1 cellular context compared by ENCODE assay signal in genomic region chr9:128771745-128772519, GRCh38.
A peak's percentile ranks its signal among the peaks of the same experiment; 100 is the strongest.
TF ChIP-seq lines count a peak whose summit lies in the region.

Gene ZER1, minus strand, starts transcription at chr9:128771927. Its CDS starts 16,362 bp downstream, at chr9:128755565.

TF ChIP-seq in HepG2, 621 proteins besides CTCF, POLR2A, EP300 and RAD21 (continued from another document and continues in another):
- TF ChIP-seq, protein P1, sequence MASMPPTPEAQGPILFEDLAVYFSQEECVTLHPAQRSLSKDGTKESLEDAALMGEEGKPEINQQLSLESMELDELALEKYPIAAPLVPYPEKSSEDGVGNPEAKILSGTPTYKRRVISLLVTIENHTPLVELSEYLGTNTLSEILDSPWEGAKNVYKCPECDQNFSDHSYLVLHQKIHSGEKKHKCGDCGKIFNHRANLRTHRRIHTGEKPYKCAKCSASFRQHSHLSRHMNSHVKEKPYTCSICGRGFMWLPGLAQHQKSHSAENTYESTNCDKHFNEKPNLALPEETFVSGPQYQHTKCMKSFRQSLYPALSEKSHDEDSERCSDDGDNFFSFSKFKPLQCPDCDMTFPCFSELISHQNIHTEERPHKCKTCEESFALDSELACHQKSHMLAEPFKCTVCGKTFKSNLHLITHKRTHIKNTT (CRISPR knock-in tag; IDR thresholded peaks at IDR 0.05) = no peak
- TF ChIP-seq TGIF2 (CRISPR knock-in tag; IDR thresholded peaks at IDR 0.05) (peak; percentile 55), ZNF7 (CRISPR knock-in tag; IDR thresholded peaks at IDR 0.05) (0 out of 2 replicates have a peak, but pooled peaks have one; percentile 19), ZNF503 (CRISPR knock-in tag; IDR thresholded peaks at IDR 0.05) (peak; percentile 69; the same call in 1 of the 2 replicates), PHF21A (CRISPR knock-in tag; IDR thresholded peaks at IDR 0.05) (peak; percentile 84), ISL2 (CRISPR knock-in tag; IDR thresholded peaks at IDR 0.05) (peak; percentile 81), DMAP1 (CRISPR knock-in tag; IDR thresholded peaks at IDR 0.05) (peak; percentile 88), SRSF9 (IDR thresholded peaks at IDR 0.05; ENCODE audit: borderline replicate concordance, insufficient read depth, low read depth, low read length, poor library complexity, severe bottlenecking) (no peak), KDM2A (CRISPR knock-in tag; IDR thresholded peaks at IDR 0.05; ENCODE audit: borderline replicate concordance, low read depth) (peak; percentile 99), ELF4 (CRISPR knock-in tag; IDR thresholded peaks at IDR 0.05; ENCODE audit: borderline replicate concordance) (no peak), TAF15 (IDR thresholded peaks at IDR 0.05; ENCODE audit: low read depth, low read length, poor library complexity, severe bottlenecking) (peak; percentile 86), CCDC6 (CRISPR knock-in tag; IDR thresholded peaks at IDR 0.05) (peak; percentile 89), KLF13 (CRISPR knock-in tag; IDR thresholded peaks at IDR 0.05) (no peak), ZFX (CRISPR knock-in tag; IDR thresholded peaks at IDR 0.05; ENCODE audit: low read depth) (peak; percentile 80), ZMYM4 (CRISPR knock-in tag; IDR thresholded peaks at IDR 0.05) (peak; percentile 90), ATF1 (CRISPR knock-in tag; IDR thresholded peaks at IDR 0.05) (peak; percentile 61), ZSCAN30 (CRISPR knock-in tag; IDR thresholded peaks at IDR 0.05) (no peak), MXD4 (CRISPR knock-in tag; IDR thresholded peaks at IDR 0.05) (peak; percentile 93), ZNF142 (CRISPR knock-in tag; IDR thresholded peaks at IDR 0.05) (peak; percentile 50; the same call in 1 of the 2 replicates), ZNF761 (CRISPR knock-in tag; conservative IDR thresholded peaks at IDR 0.05) (peak; percentile 73; the same call in 1 of the 2 replicates), HDAC2 (CRISPR knock-in tag; IDR thresholded peaks at IDR 0.05) (peak; percentile 83), SIN3B (IDR thresholded peaks at IDR 0.05; ENCODE audit: low read length) (peak; percentile 89), NCOR1 (IDR thresholded peaks at IDR 0.05; ENCODE audit: borderline replicate concordance, low read length) (peak; percentile 34; the same call in 1 of the 2 replicates), RARA (CRISPR knock-in tag; IDR thresholded peaks at IDR 0.05) (peak; percentile 23; the same call in 1 of the 2 replicates), ZNF562 (CRISPR knock-in tag; IDR thresholded peaks at IDR 0.05; ENCODE audit: borderline replicate concordance) (no peak), ZNF292 (CRISPR knock-in tag; IDR thresholded peaks at IDR 0.05; ENCODE audit: borderline replicate concordance, low read depth) (no peak), HOXA5 (CRISPR knock-in tag; IDR thresholded peaks at IDR 0.05) (peak; percentile 96), ZNF768 (CRISPR knock-in tag; IDR thresholded peaks at IDR 0.05) (peak; percentile 79), MIXL1 (CRISPR knock-in tag; IDR thresholded peaks at IDR 0.05) (peak; percentile 72; the same call in 1 of the 2 replicates), PCBP1 (IDR thresholded peaks at IDR 0.05; ENCODE audit: borderline replicate concordance, low read depth, low read length) (no peak), TFDP1 (CRISPR knock-in tag; IDR thresholded peaks at IDR 0.05; ENCODE audit: borderline replicate concordance) (peak; percentile 57; the same call in 1 of the 2 replicates)
- TF ChIP-seq, protein P2, sequence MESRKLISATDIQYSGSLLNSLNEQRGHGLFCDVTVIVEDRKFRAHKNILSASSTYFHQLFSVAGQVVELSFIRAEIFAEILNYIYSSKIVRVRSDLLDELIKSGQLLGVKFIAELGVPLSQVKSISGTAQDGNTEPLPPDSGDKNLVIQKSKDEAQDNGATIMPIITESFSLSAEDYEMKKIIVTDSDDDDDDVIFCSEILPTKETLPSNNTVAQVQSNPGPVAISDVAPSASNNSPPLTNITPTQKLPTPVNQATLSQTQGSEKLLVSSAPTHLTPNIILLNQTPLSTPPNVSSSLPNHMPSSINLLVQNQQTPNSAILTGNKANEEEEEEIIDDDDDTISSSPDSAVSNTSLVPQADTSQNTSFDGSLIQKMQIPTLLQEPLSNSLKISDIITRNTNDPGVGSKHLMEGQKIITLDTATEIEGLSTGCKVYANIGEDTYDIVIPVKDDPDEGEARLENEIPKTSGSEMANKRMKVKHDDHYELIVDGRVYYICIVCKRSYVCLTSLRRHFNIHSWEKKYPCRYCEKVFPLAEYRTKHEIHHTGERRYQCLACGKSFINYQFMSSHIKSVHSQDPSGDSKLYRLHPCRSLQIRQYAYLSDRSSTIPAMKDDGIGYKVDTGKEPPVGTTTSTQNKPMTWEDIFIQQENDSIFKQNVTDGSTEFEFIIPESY (CRISPR knock-in tag; IDR thresholded peaks at IDR 0.05) = 0 out of 2 replicates have a peak, but pooled peaks have one; percentile 66
- TF ChIP-seq, protein P3, sequence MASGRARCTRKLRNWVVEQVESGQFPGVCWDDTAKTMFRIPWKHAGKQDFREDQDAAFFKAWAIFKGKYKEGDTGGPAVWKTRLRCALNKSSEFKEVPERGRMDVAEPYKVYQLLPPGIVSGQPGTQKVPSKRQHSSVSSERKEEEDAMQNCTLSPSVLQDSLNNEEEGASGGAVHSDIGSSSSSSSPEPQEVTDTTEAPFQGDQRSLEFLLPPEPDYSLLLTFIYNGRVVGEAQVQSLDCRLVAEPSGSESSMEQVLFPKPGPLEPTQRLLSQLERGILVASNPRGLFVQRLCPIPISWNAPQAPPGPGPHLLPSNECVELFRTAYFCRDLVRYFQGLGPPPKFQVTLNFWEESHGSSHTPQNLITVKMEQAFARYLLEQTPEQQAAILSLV (CRISPR knock-in tag; IDR thresholded peaks at IDR 0.05; ENCODE audit: borderline replicate concordance) = peak; percentile 5; the same call in 1 of the 2 replicates
- TF ChIP-seq, protein P4, sequence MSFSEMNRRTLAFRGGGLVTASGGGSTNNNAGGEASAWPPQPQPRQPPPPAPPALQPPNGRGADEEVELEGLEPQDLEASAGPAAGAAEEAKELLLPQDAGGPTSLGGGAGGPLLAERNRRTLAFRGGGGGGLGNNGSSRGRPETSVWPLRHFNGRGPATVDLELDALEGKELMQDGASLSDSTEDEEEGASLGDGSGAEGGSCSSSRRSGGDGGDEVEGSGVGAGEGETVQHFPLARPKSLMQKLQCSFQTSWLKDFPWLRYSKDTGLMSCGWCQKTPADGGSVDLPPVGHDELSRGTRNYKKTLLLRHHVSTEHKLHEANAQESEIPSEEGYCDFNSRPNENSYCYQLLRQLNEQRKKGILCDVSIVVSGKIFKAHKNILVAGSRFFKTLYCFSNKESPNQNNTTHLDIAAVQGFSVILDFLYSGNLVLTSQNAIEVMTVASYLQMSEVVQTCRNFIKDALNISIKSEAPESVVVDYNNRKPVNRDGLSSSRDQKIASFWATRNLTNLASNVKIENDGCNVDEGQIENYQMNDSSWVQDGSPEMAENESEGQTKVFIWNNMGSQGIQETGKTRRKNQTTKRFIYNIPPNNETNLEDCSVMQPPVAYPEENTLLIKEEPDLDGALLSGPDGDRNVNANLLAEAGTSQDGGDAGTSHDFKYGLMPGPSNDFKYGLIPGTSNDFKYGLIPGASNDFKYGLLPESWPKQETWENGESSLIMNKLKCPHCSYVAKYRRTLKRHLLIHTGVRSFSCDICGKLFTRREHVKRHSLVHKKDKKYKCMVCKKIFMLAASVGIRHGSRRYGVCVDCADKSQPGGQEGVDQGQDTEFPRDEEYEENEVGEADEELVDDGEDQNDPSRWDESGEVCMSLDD (CRISPR knock-in tag; IDR thresholded peaks at IDR 0.05; ENCODE audit: borderline replicate concordance) = no peak
- TF ChIP-seq, protein P5, sequence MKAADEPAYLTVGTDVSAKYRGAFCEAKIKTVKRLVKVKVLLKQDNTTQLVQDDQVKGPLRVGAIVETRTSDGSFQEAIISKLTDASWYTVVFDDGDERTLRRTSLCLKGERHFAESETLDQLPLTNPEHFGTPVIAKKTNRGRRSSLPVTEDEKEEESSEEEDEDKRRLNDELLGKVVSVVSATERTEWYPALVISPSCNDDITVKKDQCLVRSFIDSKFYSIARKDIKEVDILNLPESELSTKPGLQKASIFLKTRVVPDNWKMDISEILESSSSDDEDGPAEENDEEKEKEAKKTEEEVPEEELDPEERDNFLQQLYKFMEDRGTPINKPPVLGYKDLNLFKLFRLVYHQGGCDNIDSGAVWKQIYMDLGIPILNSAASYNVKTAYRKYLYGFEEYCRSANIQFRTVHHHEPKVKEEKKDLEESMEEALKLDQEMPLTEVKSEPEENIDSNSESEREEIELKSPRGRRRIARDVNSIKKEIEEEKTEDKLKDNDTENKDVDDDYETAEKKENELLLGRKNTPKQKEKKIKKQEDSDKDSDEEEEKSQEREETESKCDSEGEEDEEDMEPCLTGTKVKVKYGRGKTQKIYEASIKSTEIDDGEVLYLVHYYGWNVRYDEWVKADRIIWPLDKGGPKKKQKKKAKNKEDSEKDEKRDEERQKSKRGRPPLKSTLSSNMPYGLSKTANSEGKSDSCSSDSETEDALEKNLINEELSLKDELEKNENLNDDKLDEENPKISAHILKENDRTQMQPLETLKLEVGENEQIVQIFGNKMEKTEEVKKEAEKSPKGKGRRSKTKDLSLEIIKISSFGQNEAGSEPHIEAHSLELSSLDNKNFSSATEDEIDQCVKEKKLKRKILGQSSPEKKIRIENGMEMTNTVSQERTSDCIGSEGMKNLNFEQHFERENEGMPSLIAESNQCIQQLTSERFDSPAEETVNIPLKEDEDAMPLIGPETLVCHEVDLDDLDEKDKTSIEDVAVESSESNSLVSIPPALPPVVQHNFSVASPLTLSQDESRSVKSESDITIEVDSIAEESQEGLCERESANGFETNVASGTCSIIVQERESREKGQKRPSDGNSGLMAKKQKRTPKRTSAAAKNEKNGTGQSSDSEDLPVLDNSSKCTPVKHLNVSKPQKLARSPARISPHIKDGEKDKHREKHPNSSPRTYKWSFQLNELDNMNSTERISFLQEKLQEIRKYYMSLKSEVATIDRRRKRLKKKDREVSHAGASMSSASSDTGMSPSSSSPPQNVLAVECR (CRISPR knock-in tag; IDR thresholded peaks at IDR 0.05; ENCODE audit: borderline replicate concordance) = peak; percentile 97
- TF ChIP-seq, protein P6, sequence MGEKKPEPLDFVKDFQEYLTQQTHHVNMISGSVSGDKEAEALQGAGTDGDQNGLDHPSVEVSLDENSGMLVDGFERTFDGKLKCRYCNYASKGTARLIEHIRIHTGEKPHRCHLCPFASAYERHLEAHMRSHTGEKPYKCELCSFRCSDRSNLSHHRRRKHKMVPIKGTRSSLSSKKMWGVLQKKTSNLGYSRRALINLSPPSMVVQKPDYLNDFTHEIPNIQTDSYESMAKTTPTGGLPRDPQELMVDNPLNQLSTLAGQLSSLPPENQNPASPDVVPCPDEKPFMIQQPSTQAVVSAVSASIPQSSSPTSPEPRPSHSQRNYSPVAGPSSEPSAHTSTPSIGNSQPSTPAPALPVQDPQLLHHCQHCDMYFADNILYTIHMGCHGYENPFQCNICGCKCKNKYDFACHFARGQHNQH (CRISPR knock-in tag; IDR thresholded peaks at IDR 0.05) = peak; percentile 96
